9 cellular contexts compared by ENCODE assay signal in genomic region chr11:61120865-61121831, GRCh38. TPM values are rescaled to one million over a fixed set of nuclear protein-coding genes. Genes with fewer than 3 reads are reported as not detected.
DNase-seq lines count a peak whose midpoint lies in the region; ATAC-seq, FAIRE-seq and TF ChIP-seq lines count a peak whose summit lies in the region.
"Had no signal": no experiment of that assay in that cellular context is flagged by ENCODE, and none has a peak within 500 bp of the region (broad histone marks: within the 10 kb centered on the region; RNA-seq: fewer than 3 reads in every experiment).

No MANE protein-coding gene starts in this region.

- H3K9me3 Mint-ChIP-seq in stimulated activated naive CD8-positive, alpha-beta T cell treated with anti-CD3 and anti-CD28 coated beads, Interleukin-15, Interleukin-2, amounts not matched to agents 100 ng/mL and 50 ng/mL, for 24 hours, result peaks cover 4% of the 10 kb centered on the region
- H3K9me3 Mint-ChIP-seq in activated naive CD8-positive, alpha-beta T cell treated with anti-CD3 and anti-CD28 coated beads, Interleukin-2, amount 10 ng/mL, durations not matched to agents 7 days and 5 days, result no peaks in the 10 kb centered on the region

- no peak for TF ChIP-seq POLR2A in GM12891 (IDR thresholded peaks at IDR 0.05; ENCODE audit: low read depth, low read length)

- H3K27me3 ChIP-seq in layer of hippocampus (ENCODE audit: control insufficient read depth, insufficient read depth, low read length) (no peaks in the 10 kb centered on the region), MG63 (no peaks in the 10 kb centered on the region)

- no peak overlapping the region for H3K4me3 Mint-ChIP-seq in stimulated activated naive CD8-positive, alpha-beta T cell treated with anti-CD3 and anti-CD28 coated beads, Interleukin-15, Interleukin-2, amounts not matched to agents 100 ng/mL and 50 ng/mL, for 24 hours
- H3K4me3 Mint-ChIP-seq in activated naive CD8-positive, alpha-beta T cell treated with anti-CD3 and anti-CD28 coated beads, Interleukin-2, amount 10 ng/mL, durations not matched to agents 7 days and 5 days, result peak overlapping the region; percentile 69

- peaks cover 45% of the 10 kb centered on the region for H3K4me1 Mint-ChIP-seq in stimulated activated naive CD8-positive, alpha-beta T cell treated with anti-CD3 and anti-CD28 coated beads, Interleukin-15, Interleukin-2, amounts not matched to agents 100 ng/mL and 50 ng/mL, for 24 hours (ENCODE audit: low read depth)
- peaks cover 61% of the 10 kb centered on the region for H3K4me1 Mint-ChIP-seq in activated naive CD8-positive, alpha-beta T cell treated with anti-CD3 and anti-CD28 coated beads, Interleukin-2, amount 10 ng/mL, durations not matched to agents 7 days and 5 days

- H3K36me3 Mint-ChIP-seq in stimulated activated naive CD8-positive, alpha-beta T cell treated with anti-CD3 and anti-CD28 coated beads, Interleukin-15, Interleukin-2, amounts not matched to agents 100 ng/mL and 50 ng/mL, for 24 hours (ENCODE audit: low read depth), result peaks cover 78% of the 10 kb centered on the region
- H3K36me3 Mint-ChIP-seq in activated naive CD8-positive, alpha-beta T cell treated with anti-CD3 and anti-CD28 coated beads, Interleukin-2, amount 10 ng/mL, durations not matched to agents 7 days and 5 days, result peaks cover 63% of the 10 kb centered on the region

- H3K9me3 ChIP-seq in MG63, result no peaks in the 10 kb centered on the region

- no peaks in the 10 kb centered on the region for H3K27me3 Mint-ChIP-seq in stimulated activated naive CD8-positive, alpha-beta T cell treated with anti-CD3 and anti-CD28 coated beads, Interleukin-15, Interleukin-2, amounts not matched to agents 100 ng/mL and 50 ng/mL, for 24 hours
- no peaks in the 10 kb centered on the region for H3K27me3 Mint-ChIP-seq in activated naive CD8-positive, alpha-beta T cell treated with anti-CD3 and anti-CD28 coated beads, Interleukin-2, amount 10 ng/mL, durations not matched to agents 7 days and 5 days

- no peaks in the 10 kb centered on the region for H3K36me3 ChIP-seq in MG63

- H3K27ac Mint-ChIP-seq in stimulated activated naive CD8-positive, alpha-beta T cell treated with anti-CD3 and anti-CD28 coated beads, Interleukin-15, Interleukin-2, amounts not matched to agents 100 ng/mL and 50 ng/mL, for 24 hours, result peak overlapping the region; percentile 74
- H3K27ac Mint-ChIP-seq in activated naive CD8-positive, alpha-beta T cell treated with anti-CD3 and anti-CD28 coated beads, Interleukin-2, amount 10 ng/mL, durations not matched to agents 7 days and 5 days, result peak overlapping the region; percentile 85

- no peak for DNase-seq in stimulated activated naive CD8-positive, alpha-beta T cell treated with anti-CD3 and anti-CD28 coated beads, Interleukin-15, Interleukin-2, amounts not matched to agents 100 U/mL and 50 U/mL, for 24 hours
- DNase-seq in activated naive CD8-positive, alpha-beta T cell treated with anti-CD3 and anti-CD28 coated beads, Interleukin-2, amount 10 ng/mL, durations not matched to agents 7 days and 5 days, result no peak
- DNase-seq in GM19240 (ENCODE audit: insufficient read length, low spot score), result no peak
- no peak for DNase-seq in MG63
- DNase-seq in GM12891 (ENCODE audit: insufficient read length, low spot score), result no peak

- POLR2A ChIA-PET in activated naive CD8-positive, alpha-beta T cell treated with anti-CD3 and anti-CD28 coated beads, Interleukin-2, amount 10 ng/mL, durations not matched to agents 7 days and 5 days (lab: Charles Lee), result interaction anchor here (0.6 to 2.0 kb wide), 6 partner anchors 8 to 79 kb away, joined by 3 to 9 read pairs (median 5); no protein-coding TSS in a partner anchor

- FAIRE-seq in GM12891 (lab: Jason Lieb, UNC), result no peak

- peak overlapping the region; percentile 46 for H3K27ac ChIP-seq in layer of hippocampus (ENCODE audit: low read depth, low read length)
- H3K27ac ChIP-seq: PC-9 had no signal

- H3K4me3 ChIP-seq in MG63, result no peak overlapping the region
- H3K4me3 ChIP-seq: PC-9 had no signal

- ATAC-seq in stimulated activated naive CD8-positive, alpha-beta T cell treated with anti-CD3 and anti-CD28 coated beads, Interleukin-15, Interleukin-2, amounts not matched to agents 100 U/mL and 50 U/mL, for 24 hours, result no peak
- ATAC-seq in activated naive CD8-positive, alpha-beta T cell treated with anti-CD3 and anti-CD28 coated beads, Interleukin-2, amount 10 ng/mL, durations not matched to agents 7 days and 5 days (ENCODE audit: low read depth), result peak; percentile 81
- no peak for ATAC-seq in HG03442 (IDR thresholded peaks at IDR 0.05; ENCODE audit: unreplicated experiment)

TF ChIP-seq in GM12891, 5 proteins besides CTCF, POLR2A, EP300 and RAD21:
- TF ChIP-seq POU2F2 (IDR thresholded peaks at IDR 0.05; ENCODE audit: low read depth, low read length) (no peak), PAX5 (IDR thresholded peaks at IDR 0.05; ENCODE audit: insufficient read depth, low read length, severe bottlenecking) (no peak), TAF1 (IDR thresholded peaks at IDR 0.05; ENCODE audit: low read depth, low read length) (no peak), SPI1 (IDR thresholded peaks at IDR 0.05; ENCODE audit: low read depth, low read length) (no peak), POLR2AphosphoS5 (IDR thresholded peaks at IDR 0.05; ENCODE audit: low read depth, low read length) (no peak)

RNA-seq across cellular contexts. Expression of gene CD5, which starts 18.9 kb away (rescaled TPM):
- total RNA-seq in activated naive CD8-positive, alpha-beta T cell treated with anti-CD3 and anti-CD28 coated beads, Interleukin-2, amount 10 ng/mL, durations not matched to agents 7 days and 5 days, result 100 to 1,000 TPM; 303 to 313 TPM
- not detected in 2 replicates for total RNA-seq in MG63 (2014; rRNA removed; shearing (Covaris generic); ENCODE audit: low replicate concordance)
- 0.21 TPM for polyA plus RNA-seq in GM12891 (2012; ENCODE audit: low read depth, missing spikeins)
- total RNA-seq: PC-9 had no signal

RNA-seq across cellular contexts. Expression of gene VPS37C, which starts 40.1 kb away (rescaled TPM):
- 1 to 10 TPM; 5.6 to 6.0 TPM for total RNA-seq in activated naive CD8-positive, alpha-beta T cell treated with anti-CD3 and anti-CD28 coated beads, Interleukin-2, amount 10 ng/mL, durations not matched to agents 7 days and 5 days
- 11.3 and 22.9 TPM in 2 replicates for total RNA-seq in MG63 (2014; rRNA removed; shearing (Covaris generic); ENCODE audit: low replicate concordance)
- 6.5 TPM for polyA plus RNA-seq in GM12891 (2012; ENCODE audit: low read depth, missing spikeins)

Comparison
In these comparisons a context has a peak if more than half of its experiments do, and no peak if none do; other contexts are left out.
1. RNA of gene CD5, which starts 18.9 kb away (total RNA-seq): 303 to 313 TPM in activated naive CD8-positive, alpha-beta T cell treated with anti-CD3 and anti-CD28 coated beads, Interleukin-2, amount 10 ng/mL, durations not matched to agents 7 days and 5 days; not detected in MG63; every median in the first group is over 100 times any median in the second.